1 cellular context compared by ENCODE assay signal in the genomic region with DNA sequence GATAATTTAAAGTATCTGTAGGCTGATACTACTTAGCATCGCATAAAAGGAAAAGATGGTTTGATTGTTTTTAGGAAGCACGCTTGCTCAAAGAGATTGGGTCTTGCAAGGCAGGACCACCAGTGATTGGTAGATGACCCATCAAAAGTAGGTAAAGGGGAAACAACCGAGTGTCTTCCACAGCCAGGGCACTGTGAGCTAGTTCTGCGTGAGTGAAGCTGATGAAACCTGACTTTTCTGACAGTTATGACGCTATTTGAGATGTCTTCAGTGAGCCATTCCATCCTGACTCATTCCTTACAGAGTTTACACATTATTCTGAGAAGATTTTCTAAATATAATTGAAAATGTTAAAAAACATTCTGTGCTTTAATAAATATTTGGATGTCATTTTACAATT.
TF ChIP-seq lines count a peak whose summit lies in the region.

No MANE protein-coding gene starts in this region.

TF ChIP-seq in GM12878, 131 proteins besides CTCF, POLR2A, EP300 and RAD21 (continued from another document):
- TF ChIP-seq, protein P1, sequence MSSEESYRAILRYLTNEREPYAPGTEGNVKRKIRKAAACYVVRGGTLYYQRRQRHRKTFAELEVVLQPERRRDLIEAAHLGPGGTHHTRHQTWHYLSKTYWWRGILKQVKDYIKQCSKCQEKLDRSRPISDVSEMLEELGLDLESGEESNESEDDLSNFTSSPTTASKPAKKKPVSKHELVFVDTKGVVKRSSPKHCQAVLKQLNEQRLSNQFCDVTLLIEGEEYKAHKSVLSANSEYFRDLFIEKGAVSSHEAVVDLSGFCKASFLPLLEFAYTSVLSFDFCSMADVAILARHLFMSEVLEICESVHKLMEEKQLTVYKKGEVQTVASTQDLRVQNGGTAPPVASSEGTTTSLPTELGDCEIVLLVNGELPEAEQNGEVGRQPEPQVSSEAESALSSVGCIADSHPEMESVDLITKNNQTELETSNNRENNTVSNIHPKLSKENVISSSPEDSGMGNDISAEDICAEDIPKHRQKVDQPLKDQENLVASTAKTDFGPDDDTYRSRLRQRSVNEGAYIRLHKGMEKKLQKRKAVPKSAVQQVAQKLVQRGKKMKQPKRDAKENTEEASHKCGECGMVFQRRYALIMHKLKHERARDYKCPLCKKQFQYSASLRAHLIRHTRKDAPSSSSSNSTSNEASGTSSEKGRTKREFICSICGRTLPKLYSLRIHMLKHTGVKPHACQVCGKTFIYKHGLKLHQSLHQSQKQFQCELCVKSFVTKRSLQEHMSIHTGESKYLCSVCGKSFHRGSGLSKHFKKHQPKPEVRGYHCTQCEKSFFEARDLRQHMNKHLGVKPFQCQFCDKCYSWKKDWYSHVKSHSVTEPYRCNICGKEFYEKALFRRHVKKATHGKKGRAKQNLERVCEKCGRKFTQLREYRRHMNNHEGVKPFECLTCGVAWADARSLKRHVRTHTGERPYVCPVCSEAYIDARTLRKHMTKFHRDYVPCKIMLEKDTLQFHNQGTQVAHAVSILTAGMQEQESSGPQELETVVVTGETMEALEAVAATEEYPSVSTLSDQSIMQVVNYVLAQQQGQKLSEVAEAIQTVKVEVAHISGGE (CRISPR knock-in tag; IDR thresholded peaks at IDR 0.05) = no peak
- peak; percentile 82 for TF ChIP-seq CREB1 (IDR thresholded peaks at IDR 0.05; ENCODE audit: low read depth)
- no peak for TF ChIP-seq MEF2B (IDR thresholded peaks at IDR 0.05; ENCODE audit: partially characterized antibody, poor library complexity, severe bottlenecking)
- TF ChIP-seq RFX5 (IDR thresholded peaks at IDR 0.05; ENCODE audit: low read depth, low read length) = no peak
- TF ChIP-seq MXI1 (IDR thresholded peaks at IDR 0.05; ENCODE audit: low read depth, low read length) = no peak
- TF ChIP-seq, protein P2, sequence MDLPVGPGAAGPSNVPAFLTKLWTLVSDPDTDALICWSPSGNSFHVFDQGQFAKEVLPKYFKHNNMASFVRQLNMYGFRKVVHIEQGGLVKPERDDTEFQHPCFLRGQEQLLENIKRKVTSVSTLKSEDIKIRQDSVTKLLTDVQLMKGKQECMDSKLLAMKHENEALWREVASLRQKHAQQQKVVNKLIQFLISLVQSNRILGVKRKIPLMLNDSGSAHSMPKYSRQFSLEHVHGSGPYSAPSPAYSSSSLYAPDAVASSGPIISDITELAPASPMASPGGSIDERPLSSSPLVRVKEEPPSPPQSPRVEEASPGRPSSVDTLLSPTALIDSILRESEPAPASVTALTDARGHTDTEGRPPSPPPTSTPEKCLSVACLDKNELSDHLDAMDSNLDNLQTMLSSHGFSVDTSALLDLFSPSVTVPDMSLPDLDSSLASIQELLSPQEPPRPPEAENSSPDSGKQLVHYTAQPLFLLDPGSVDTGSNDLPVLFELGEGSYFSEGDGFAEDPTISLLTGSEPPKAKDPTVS (IDR thresholded peaks at IDR 0.05; ENCODE audit: low read depth, low read length) = no peak
- TF ChIP-seq, protein P3, sequence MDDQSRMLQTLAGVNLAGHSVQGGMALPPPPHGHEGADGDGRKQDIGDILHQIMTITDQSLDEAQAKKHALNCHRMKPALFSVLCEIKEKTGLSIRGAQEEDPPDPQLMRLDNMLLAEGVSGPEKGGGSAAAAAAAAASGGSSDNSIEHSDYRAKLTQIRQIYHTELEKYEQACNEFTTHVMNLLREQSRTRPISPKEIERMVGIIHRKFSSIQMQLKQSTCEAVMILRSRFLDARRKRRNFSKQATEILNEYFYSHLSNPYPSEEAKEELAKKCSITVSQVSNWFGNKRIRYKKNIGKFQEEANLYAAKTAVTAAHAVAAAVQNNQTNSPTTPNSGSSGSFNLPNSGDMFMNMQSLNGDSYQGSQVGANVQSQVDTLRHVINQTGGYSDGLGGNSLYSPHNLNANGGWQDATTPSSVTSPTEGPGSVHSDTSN (IDR thresholded peaks at IDR 0.05; ENCODE audit: insufficient replicate concordance, low read depth, low read length) = no peak
- TF ChIP-seq CREM (IDR thresholded peaks at IDR 0.05; ENCODE audit: low read depth) = peak; percentile 52
- TF ChIP-seq ZNF24 (IDR thresholded peaks at IDR 0.05) = no peak
